ENCODE assay signal across 24 cellular contexts in the genomic region with DNA sequence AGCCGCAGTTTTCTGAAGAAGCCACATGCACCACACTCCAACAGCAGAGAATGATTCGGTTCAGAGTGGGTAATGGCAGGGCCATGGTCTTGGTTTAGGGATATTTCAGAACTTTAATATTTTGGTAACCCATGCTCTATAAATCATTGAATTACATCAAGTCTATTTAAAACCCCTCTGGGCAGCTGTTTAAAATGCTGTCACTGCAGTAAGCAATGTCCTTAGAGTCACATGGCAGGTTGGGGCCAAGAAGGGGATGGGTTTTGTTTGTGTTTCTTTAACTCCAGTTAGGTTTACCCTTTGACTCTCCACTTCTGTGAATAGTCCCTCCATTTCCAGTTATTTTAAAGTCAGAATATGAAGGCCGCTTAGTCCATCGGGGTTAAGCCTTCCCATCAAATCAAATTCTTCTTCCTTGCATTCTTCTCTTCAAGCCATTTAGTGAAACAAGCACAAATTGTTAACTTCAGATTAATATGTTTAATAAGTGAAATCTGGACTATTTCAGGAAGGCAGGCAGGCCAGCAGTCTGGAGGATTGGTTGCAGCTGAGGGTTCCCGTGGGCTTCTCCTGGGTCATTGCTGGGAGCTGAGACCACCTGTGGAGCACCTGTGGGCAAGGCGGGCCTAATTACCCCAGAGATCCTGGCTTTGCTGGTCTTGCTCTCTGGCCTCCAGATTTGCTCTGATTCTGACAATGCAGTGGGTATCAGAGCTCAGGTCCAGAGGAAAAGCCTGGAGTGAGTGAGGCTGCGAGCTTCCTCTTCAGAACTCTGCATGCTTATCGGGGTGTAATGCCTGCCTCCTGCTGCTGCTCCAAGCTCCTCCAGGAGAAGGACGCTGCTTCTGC.
DNase-seq lines count a peak whose midpoint lies in the region; ATAC-seq and TF ChIP-seq lines count a peak whose summit lies in the region.
"Had no signal": no experiment of that assay in that cellular context is flagged by ENCODE, and none has a peak within 500 bp of the region (broad histone marks: within the 10 kb centered on the region; RNA-seq: fewer than 3 reads in every experiment).

No MANE protein-coding gene starts in this region.

- intact Hi-C loops in testis (cut with DNase I; ENCODE audit: low total_unique reads), result no loop called here

- DNase-seq in LHCN-M2 (ENCODE audit: low read depth) (peak; percentile 64), choroid plexus epithelial cell (ENCODE audit: low read depth) (peak; percentile 72), myocyte (ENCODE audit: low read depth) (peak; percentile 76), testis (peak; percentile 39), GDM1 (lab: John Stamatoyannopoulos, UW) (no peak)
- DNase-seq in activated CD4-positive, CD25-positive, alpha-beta regulatory T cell treated with anti-CD3 and anti-CD28 coated beads, Interleukin-2, amount 50 U/mL, for 72 hours, result no peak
- DNase-seq: activated CD8-positive, alpha-beta memory T cell treated with anti-CD3 and anti-CD28 coated beads for 24 hours; activated naive CD4-positive, alpha-beta T cell treated with anti-CD3 and anti-CD28 coated beads for 36 hours; activated T-cell treated with anti-CD3 and anti-CD28 coated beads, Interleukin-2, amount 50 U/mL, for 4 hours; anterior cingulate cortex; DMS79; HCEC 1CT; islet precursor cell; NCI-H510A treated with DMSO at 0.1 percent for 48 hours; RPMI8226; stimulated activated CD4-positive, alpha-beta T cell treated with anti-CD3 and anti-CD28 coated beads, Interleukin-2, amount 100 ng/mL, for 24 hours; stimulated activated naive B cell treated with anti-CD40 and anti-IgM and Interleukin-4, amounts not matched to agents 10 μg/mL and 1 μg/mL and 100 μg/mL, for 72 hours; T1000; trophoblast cell had no signal

- no peak overlapping the region for H3K4me3 ChIP-seq in choroid plexus epithelial cell (ENCODE audit: low read depth, low read length)
- H3K4me3 ChIP-seq in testis, result no peak overlapping the region
- H3K4me3 ChIP-seq: lung had no signal

- TF ChIP-seq CTCF in choroid plexus epithelial cell (conservative IDR thresholded peaks at IDR 0.05; ENCODE audit: low read depth, low read length) (peak; percentile 38), testis (IDR thresholded peaks at IDR 0.05) (no peak)

- WGBS in testis, 2 donors, result 51% methylated on average over 9 of the region's 9 CpGs

- no peaks in the 10 kb centered on the region for H3K4me1 ChIP-seq in testis

- no peaks in the 10 kb centered on the region for H3K9me3 ChIP-seq in testis

- no peak for ATAC-seq in GM19328 (IDR thresholded peaks at IDR 0.05; ENCODE audit: unreplicated experiment)
- no peak for ATAC-seq in esophagus mucosa
- ATAC-seq: activated CD4-positive, CD25-positive, alpha-beta regulatory T cell treated with anti-CD3 and anti-CD28 coated beads, Interleukin-2, amount 50 U/mL, for 24 hours; activated T-cell treated with anti-CD3 and anti-CD28 coated beads, Interleukin-2, amount 50 U/mL, for 4 hours; HepG2; stimulated activated naive B cell treated with anti-CD40 and anti-IgM and Interleukin-4, amounts not matched to agents 10 μg/mL and 1 μg/mL and 100 μg/mL, for 72 hours had no signal

- TF ChIP-seq POLR2A in testis (IDR thresholded peaks at IDR 0.05), result no peak

- H3K36me3 ChIP-seq in testis (ENCODE audit: low read depth, missing control alignments), result no peaks in the 10 kb centered on the region

- H3K27me3 ChIP-seq in testis, result no peaks in the 10 kb centered on the region

- no peak overlapping the region for H3K27ac ChIP-seq in testis

Comparison
In these comparisons a context has a peak if more than half of its experiments do, and no peak if none do; other contexts are left out.
1. DNase-seq: peak in LHCN-M2 (single experiment), choroid plexus epithelial cell (single experiment), myocyte (single experiment) and testis (single experiment); none in GDM1 (single experiment) and activated CD4-positive, CD25-positive, alpha-beta regulatory T cell treated with anti-CD3 and anti-CD28 coated beads, Interleukin-2, amount 50 U/mL, for 72 hours (single experiment).